In genomic region chr7:127390817-127391590, GRCh38 we compare ENCODE assay signal across 8 cellular contexts. TPM values are rescaled to one million over a fixed set of nuclear protein-coding genes. Genes with fewer than 3 reads are reported as not detected.
DNase-seq lines count a peak whose midpoint lies in the region; ATAC-seq and TF ChIP-seq lines count a peak whose summit lies in the region.

No MANE protein-coding gene starts in this region.

- H3K27ac Mint-ChIP-seq in dendritic cell treated with granulocyte-macrophage colony-stimulating factor and Interleukin-4, amounts not matched to agents 40 ng/mL and 50 ng/mL, for 4 days, result peak overlapping the region; percentile 98
- peak overlapping the region; percentile 95 to 99 (median 98) for H3K27ac Mint-ChIP-seq in naive thymus-derived CD8-positive, alpha-beta T cell

- H3K9me3 ChIP-seq in KOPT-K1 (ENCODE audit: insufficient read depth, low read length, poor library complexity, severe bottlenecking), result no peaks in the 10 kb centered on the region

- no peaks in the 10 kb centered on the region for H3K9me3 Mint-ChIP-seq in dendritic cell treated with granulocyte-macrophage colony-stimulating factor and Interleukin-4, amounts not matched to agents 40 ng/mL and 50 ng/mL, for 4 days
- H3K9me3 Mint-ChIP-seq in naive thymus-derived CD8-positive, alpha-beta T cell, result no peaks in the 10 kb centered on the region

- H3K4me3 Mint-ChIP-seq in dendritic cell treated with granulocyte-macrophage colony-stimulating factor and Interleukin-4, amounts not matched to agents 40 ng/mL and 50 ng/mL, for 4 days, result peak overlapping the region; percentile 91
- H3K4me3 Mint-ChIP-seq in naive thymus-derived CD8-positive, alpha-beta T cell, result peak overlapping the region; percentile 90 to 100 (median 98)

- H3K36me3 ChIP-seq in BJ (ENCODE audit: control insufficient read depth, insufficient read depth, low read length) (peaks cover 1% of the 10 kb centered on the region; the same call in 1 of the 2 replicates), KOPT-K1 (ENCODE audit: insufficient read depth, low read length) (peaks cover 47% of the 10 kb centered on the region)

- H3K27me3 ChIP-seq in BJ (ENCODE audit: control insufficient read depth, insufficient read depth, low read length), result no peaks in the 10 kb centered on the region

- no peak for ATAC-seq in naive thymus-derived CD8-positive, alpha-beta T cell
- no peak for ATAC-seq in HG03095 (IDR thresholded peaks at IDR 0.05; ENCODE audit: unreplicated experiment)

- H3K27me3 Mint-ChIP-seq in dendritic cell treated with granulocyte-macrophage colony-stimulating factor and Interleukin-4, amounts not matched to agents 40 ng/mL and 50 ng/mL, for 4 days, result peaks cover 7% of the 10 kb centered on the region
- no peaks in the 10 kb centered on the region for H3K27me3 Mint-ChIP-seq in naive thymus-derived CD8-positive, alpha-beta T cell

- intact Hi-C loops in dendritic cell treated with granulocyte-macrophage colony-stimulating factor and Interleukin-4, amounts not matched to agents 40 ng/mL and 50 ng/mL, for 4 days (cut with micrococcal nuclease), result loop anchor here (2.0 to 5.0 kb wide), 2 partner anchors 38 to 266 kb away; no protein-coding TSS in a partner anchor

- H3K27ac ChIP-seq in KOPT-K1 (ENCODE audit: low read depth, low read length, poor library complexity, severe bottlenecking) (peak overlapping the region; percentile 95), caudate nucleus (ENCODE audit: low read depth, low read length) (no peak overlapping the region)

- peaks cover 54% of the 10 kb centered on the region for H3K36me3 Mint-ChIP-seq in dendritic cell treated with granulocyte-macrophage colony-stimulating factor and Interleukin-4, amounts not matched to agents 40 ng/mL and 50 ng/mL, for 4 days (ENCODE audit: low read depth)
- peaks cover 0 to 50% (median 26%) of the 10 kb centered on the region in 3 donors for H3K36me3 Mint-ChIP-seq in naive thymus-derived CD8-positive, alpha-beta T cell

- CTCF ChIA-PET in BJ (lab: Yijun Ruan, JAX), result interaction anchor here (1.1 kb wide), 1 partner anchor 42 kb away, joined by 3 read pairs; no protein-coding TSS in a partner anchor

- POLR2A ChIA-PET in BJ (lab: Charles Lee), result no interaction called here
- POLR2A ChIA-PET in naive thymus-derived CD8-positive, alpha-beta T cell (lab: Charles Lee), result interaction anchor here (0.6 to 4.4 kb wide), 17 partner anchors 9 to 1084 kb away, joined by 3 to 115 read pairs (median 13); partner anchors contain the start of genes RBM28 and SND1

- no peak for DNase-seq in BJ (ENCODE audit: low read depth)
- no peak for DNase-seq in naive thymus-derived CD8-positive, alpha-beta T cell
- no peak for DNase-seq in ecto neural progenitor cell (ENCODE audit: low spot score)
- no peak for DNase-seq in caudate nucleus (lab: John Stamatoyannopoulos, UW)
- no peak for DNase-seq in activated gamma-delta T cell treated with Interleukin-2 at 50 U/mL for 16 hours

- peak overlapping the region; percentile 92 for H3K4me3 ChIP-seq in BJ (ENCODE audit: low read depth, low read length)

- no peak for TF ChIP-seq CTCF in BJ (IDR thresholded peaks at IDR 0.05; ENCODE audit: insufficient read depth, low read depth, low read length)

- H3K4me1 Mint-ChIP-seq in dendritic cell treated with granulocyte-macrophage colony-stimulating factor and Interleukin-4, amounts not matched to agents 40 ng/mL and 50 ng/mL, for 4 days (ENCODE audit: low read depth), result peaks cover 54% of the 10 kb centered on the region
- H3K4me1 Mint-ChIP-seq in naive thymus-derived CD8-positive, alpha-beta T cell, result peaks cover 33 to 74% (median 62%) of the 10 kb centered on the region in 4 donors

RNA-seq across cellular contexts. Expression of gene ZNF800, which starts 1.5 kb away (rescaled TPM):
- polyA plus RNA-seq in BJ (2011; rRNA removed), result 6.2 and 9.3 TPM in 2 replicates
- polyA minus RNA-seq in BJ (2011; rRNA and poly(A)+ RNA removed), result 9.5 and 14.2 TPM in 2 replicates
- 10 to 100 TPM; 78.5 to 85.7 TPM for total RNA-seq in naive thymus-derived CD8-positive, alpha-beta T cell
- 10 to 100 TPM; 50.0 to 61.3 (median 55.0) TPM for polyA plus RNA-seq in naive thymus-derived CD8-positive, alpha-beta T cell
